17 cellular contexts compared by ENCODE assay signal in genomic region chr18:24214913-24215312, GRCh38.
A peak's percentile ranks its signal among the peaks of the same experiment; 100 is the strongest.
DNase-seq lines count a peak whose midpoint lies in the region; ATAC-seq and TF ChIP-seq lines count a peak whose summit lies in the region.
"Had no signal": no experiment of that assay in that cellular context is flagged by ENCODE, and none has a peak within 500 bp of the region (broad histone marks: within the 10 kb centered on the region; RNA-seq: fewer than 3 reads in every experiment).

No MANE protein-coding gene starts in this region.

- H3K27me3 Mint-ChIP-seq in nephron (ENCODE audit: low read depth): no peaks in the 10 kb centered on the region
- H3K27me3 Mint-ChIP-seq: activated T-helper 17 cell treated with anti-CD3 and anti-CD28 coated beads, Interleukin-2, amount 50 U/mL, for 72 hours had no signal

- H3K36me3 Mint-ChIP-seq in nephron (ENCODE audit: low read depth): peaks cover 3% of the 10 kb centered on the region

- H3K36me3 ChIP-seq in left ventricle myocardium inferior: no peaks in the 10 kb centered on the region
- no peaks in the 10 kb centered on the region for H3K36me3 ChIP-seq in upper lobe of right lung
- H3K36me3 ChIP-seq: SJSA1, suprapubic skin had no signal

- H3K27ac Mint-ChIP-seq in nephron: peak overlapping the region; percentile 24 to 67 (median 51)
- H3K27ac Mint-ChIP-seq: activated T-helper 17 cell treated with anti-CD3 and anti-CD28 coated beads, Interleukin-2, amount 50 U/mL, for 72 hours had no signal

- H3K27ac ChIP-seq in left ventricle myocardium inferior (replicated peaks) (peak overlapping the region; percentile 74), dorsolateral prefrontal cortex (peak overlapping the region; percentile 7 to 98 (median 83)), upper lobe of right lung (peak overlapping the region; percentile 34)
- H3K27ac ChIP-seq: SJSA1, suprapubic skin had no signal

- no peak overlapping the region for H3K4me3 Mint-ChIP-seq in nephron
- H3K4me3 Mint-ChIP-seq: activated T-helper 17 cell treated with anti-CD3 and anti-CD28 coated beads, Interleukin-2, amount 50 U/mL, for 72 hours had no signal

- H3K4me3 ChIP-seq in left ventricle myocardium inferior (no peak overlapping the region), dorsolateral prefrontal cortex (peak overlapping the region in 16 of 59 donors; percentile 1 to 33 (median 14)), upper lobe of right lung (no peak overlapping the region)
- H3K4me3 ChIP-seq: K562, SJSA1, suprapubic skin had no signal

- TF ChIP-seq CTCF in left ventricle myocardium inferior (IDR thresholded peaks at IDR 0.05; ENCODE audit: borderline replicate concordance) (no peak), dorsolateral prefrontal cortex (IDR thresholded peaks at IDR 0.05 in 54 of 56, conservative IDR thresholded peaks at IDR 0.05 in 2 of 56; ENCODE audit: low read depth in 1 of 56, partially characterized antibody in 56 of 56) (peak in 1 of 56 donors; percentile 9), nephron (IDR thresholded peaks at IDR 0.05; ENCODE audit: unreplicated experiment in 3 of 3) (no peak), upper lobe of right lung (IDR thresholded peaks at IDR 0.05) (no peak)

- no peaks in the 10 kb centered on the region for H3K27me3 ChIP-seq in left ventricle myocardium inferior (ENCODE audit: low read depth)
- no peaks in the 10 kb centered on the region for H3K27me3 ChIP-seq in dorsolateral prefrontal cortex
- H3K27me3 ChIP-seq in upper lobe of right lung: no peaks in the 10 kb centered on the region
- H3K27me3 ChIP-seq: SJSA1, suprapubic skin had no signal

- no peaks in the 10 kb centered on the region for H3K9me3 Mint-ChIP-seq in nephron
- H3K9me3 Mint-ChIP-seq: activated T-helper 17 cell treated with anti-CD3 and anti-CD28 coated beads, Interleukin-2, amount 50 U/mL, for 72 hours had no signal

- ATAC-seq in left cardiac atrium: no peak
- peak; percentile 19 for ATAC-seq in upper lobe of right lung
- no peak for ATAC-seq in HG02623 (IDR thresholded peaks at IDR 0.05; ENCODE audit: unreplicated experiment)
- ATAC-seq: activated T-helper 17 cell treated with anti-CD3 and anti-CD28 coated beads, Interleukin-2, amount 50 U/mL, for 72 hours; K562 had no signal

- H3K4me1 ChIP-seq in left ventricle myocardium inferior: peaks cover 60% of the 10 kb centered on the region
- peaks cover 15% of the 10 kb centered on the region for H3K4me1 ChIP-seq in upper lobe of right lung

- no peaks in the 10 kb centered on the region for H3K9me3 ChIP-seq in left ventricle myocardium inferior (replicated peaks)
- H3K9me3 ChIP-seq in upper lobe of right lung: no peaks in the 10 kb centered on the region
- H3K9me3 ChIP-seq: SJSA1, suprapubic skin had no signal

- peaks cover 28% of the 10 kb centered on the region for H3K4me1 Mint-ChIP-seq in nephron
- H3K4me1 Mint-ChIP-seq: activated T-helper 17 cell treated with anti-CD3 and anti-CD28 coated beads, Interleukin-2, amount 50 U/mL, for 72 hours had no signal

- intact Hi-C loops in left ventricle myocardium inferior (cut with micrococcal nuclease): no loop called here
- intact Hi-C loops in left cardiac atrium (cut with DNase I): no loop called here
- intact Hi-C loops in dorsolateral prefrontal cortex (cut with DNase I): loop anchor here in 1 of 2 donors (5.0 kb wide), 1 partner anchor 47 kb away; no protein-coding TSS in a partner anchor
- intact Hi-C loops in upper lobe of right lung (cut with DNase I): no loop called here

- no peak for DNase-seq in left ventricle myocardium inferior
- no peak for DNase-seq in left cardiac atrium
- DNase-seq in dorsolateral prefrontal cortex: no peak
- no peak for DNase-seq in upper lobe of right lung
- no peak for DNase-seq in stimulated activated CD4-positive, alpha-beta T cell treated with anti-CD3 and anti-CD28 coated beads, Interleukin-2, amount 100 ng/mL, for 24 hours
- DNase-seq in NCI-H524 (lab: John Stamatoyannopoulos, UW): no peak
- DNase-seq: activated CD4-positive, alpha-beta T cell treated with anti-CD3 and anti-CD28 coated beads, Interleukin-2, amount 50 U/mL, for 48 hours; aorta; H7; head of caudate nucleus; NCI-H1694 treated with DMSO at 0.1 percent for 48 hours had no signal
